8 cellular contexts compared by ENCODE assay signal in genomic region chr22:25563757-25564319, GRCh38. TPM values are rescaled to one million over a fixed set of nuclear protein-coding genes. Genes with fewer than 3 reads are reported as not detected.
DNase-seq lines count a peak whose midpoint lies in the region; ATAC-seq and TF ChIP-seq lines count a peak whose summit lies in the region.

No MANE protein-coding gene starts in this region.

- H3K27ac Mint-ChIP-seq in nephron progenitor cell, result no peak overlapping the region

- peaks cover 0 to 3% of the 10 kb centered on the region in 2 donors for H3K4me1 ChIP-seq in aorta (ENCODE audit: control insufficient read depth in 1 of 2, insufficient read depth in 2 of 2, low read length in 2 of 2)

- no peak for TF ChIP-seq POLR2A in erythroblast (IDR thresholded peaks at IDR 0.05; ENCODE audit: low read length)

- no peaks in the 10 kb centered on the region for H3K27me3 ChIP-seq in aorta (ENCODE audit: control insufficient read depth in 1 of 2, insufficient read depth in 2 of 2, low read length in 1 of 2)

- no peaks in the 10 kb centered on the region for H3K36me3 ChIP-seq in aorta (ENCODE audit: control insufficient read depth in 1 of 2, insufficient read depth in 2 of 2, low read length in 1 of 2)

- H3K27me3 Mint-ChIP-seq in nephron progenitor cell (ENCODE audit: low read depth, poor library complexity), result peaks cover 61% of the 10 kb centered on the region

- no peaks in the 10 kb centered on the region for H3K9me3 ChIP-seq in aorta (ENCODE audit: control insufficient read depth, low read length)

- ATAC-seq in GM18868 (IDR thresholded peaks at IDR 0.05; ENCODE audit: unreplicated experiment) (peak; percentile 21), HG03354 (IDR thresholded peaks at IDR 0.05; ENCODE audit: poor library complexity, severe bottlenecking, unreplicated experiment) (peak; percentile 15), aorta (ENCODE audit: low FRiP score) (peak; percentile 59)

- H3K9me3 Mint-ChIP-seq in nephron progenitor cell, result peaks cover 7% of the 10 kb centered on the region

- 0 to 1% methylated on average over 21 of the region's 21 CpGs for WGBS in aorta, 2 donors

- peak overlapping the region; percentile 73 for H3K4me3 Mint-ChIP-seq in nephron progenitor cell

- peak overlapping the region in 1 of 2 donors; percentile 85 for H3K4me3 ChIP-seq in aorta (ENCODE audit: low read length in 2 of 2)

- intact Hi-C loops in aorta (cut with DNase I), result no loop called here

- H3K36me3 Mint-ChIP-seq in nephron progenitor cell (ENCODE audit: low read depth), result no peaks in the 10 kb centered on the region

- H3K27ac ChIP-seq in VCaP, result peak overlapping the region; percentile 81
- H3K27ac ChIP-seq in aorta (ENCODE audit: low read depth in 1 of 2, low read length in 2 of 2), result no peak overlapping the region

- H3K4me1 Mint-ChIP-seq in nephron progenitor cell, result peaks cover 46% of the 10 kb centered on the region

- DNase-seq in erythroblast (lab: John Stamatoyannopoulos, UW), result peak; percentile 30 to 47
- DNase-seq in nephron progenitor cell, result peak; percentile 20
- DNase-seq in aorta, result peak in 1 of 2 donors; percentile 71
- no peak for DNase-seq in OCI-M2 (lab: John Stamatoyannopoulos, UW; ENCODE audit: unreplicated experiment)
- DNase-seq in NCI-H446 (lab: John Stamatoyannopoulos, UW), result no peak

- no peak for TF ChIP-seq CTCF in VCaP (conservative IDR thresholded peaks at IDR 0.05)
- no peak for TF ChIP-seq CTCF in nephron progenitor cell (IDR thresholded peaks at IDR 0.05)

RNA-seq across cellular contexts. Expression of gene GRK3, which starts 0.6 kb away (rescaled TPM):
- 10 to 100 TPM in 1 of 2 donors, 1 to 10 TPM in 1; 9.5 to 11.4 TPM for total RNA-seq in aorta
- polyA plus RNA-seq in aorta, result 1 to 10 TPM in 1 of 2 donors, under 1 TPM in 1; 0.23 to 2.8 TPM

Comparison
In these comparisons a context has a peak if more than half of its experiments do, and no peak if none do; other contexts are left out.
1. DNase-seq: peak in erythroblast (2 of 2) and nephron progenitor cell (single experiment); none in OCI-M2 (single experiment) and NCI-H446 (0 of 2).
2. Peak in every context shown above with its lines, with median percentiles within 50 percentile points of each other: ATAC-seq.